ENCODE assay signal across 1 cellular context in the genomic region with DNA sequence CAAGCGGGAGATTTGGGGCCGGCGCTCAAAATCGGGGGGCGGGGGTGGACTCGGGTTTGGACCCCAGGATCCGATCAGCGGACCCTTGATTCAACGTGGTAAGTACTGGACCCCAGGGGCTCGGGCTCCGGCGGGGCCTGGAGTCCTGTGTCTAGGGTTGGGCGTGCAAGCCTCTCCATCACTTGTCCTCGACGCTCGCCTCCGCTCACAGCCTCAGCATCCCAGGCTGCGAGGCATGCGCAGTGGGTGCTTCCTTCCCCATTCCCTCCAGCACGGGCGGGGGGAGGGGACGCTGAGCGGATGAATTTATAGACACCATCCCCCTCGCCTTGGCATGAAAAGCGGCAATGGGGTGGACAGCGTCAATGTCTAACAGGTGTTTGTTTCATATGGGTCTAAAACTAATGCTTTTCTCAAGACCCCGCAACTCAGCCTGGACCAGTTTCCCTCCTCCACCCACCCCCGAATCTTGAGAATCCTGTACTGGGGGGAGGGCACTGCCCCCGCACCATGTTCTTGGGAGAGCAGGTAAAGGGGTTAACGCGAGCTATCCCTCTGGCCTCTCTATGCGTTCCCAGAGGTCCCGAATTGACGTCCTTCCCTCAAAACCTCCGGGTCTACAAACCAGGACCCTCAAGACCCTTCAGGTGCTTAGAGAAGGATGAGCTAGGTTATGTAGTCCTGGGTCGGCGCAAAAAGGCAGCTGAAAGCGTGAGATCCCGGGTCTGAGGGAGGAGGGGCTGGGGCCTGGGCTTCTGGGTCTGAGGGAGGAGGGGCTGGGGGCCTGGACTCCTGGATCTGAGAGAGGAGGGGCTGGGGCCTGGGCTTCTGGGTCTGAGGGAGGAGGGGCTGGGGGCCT.
TF ChIP-seq lines count a peak whose summit lies in the region.

No MANE protein-coding gene starts in this region.

TF ChIP-seq in neural cell, 6 proteins besides CTCF, POLR2A, EP300 and RAD21:
- no peak for TF ChIP-seq TAF1 (IDR thresholded peaks at IDR 0.05; ENCODE audit: low read depth)
- peak; percentile 84 for TF ChIP-seq POLR2AphosphoS5 (IDR thresholded peaks at IDR 0.05)
- no peak for TF ChIP-seq SMC3 (conservative IDR thresholded peaks at IDR 0.05; ENCODE audit: poor library complexity)
- peak; percentile 69 for TF ChIP-seq MXI1 (conservative IDR thresholded peaks at IDR 0.05; ENCODE audit: poor library complexity, severe bottlenecking)
